Comparison of ENCODE assay signal across 31 cellular contexts in genomic region chr13:21101865-21102576, GRCh38.
"Had no signal": no experiment of that assay in that cellular context is flagged by ENCODE, and none has a peak within 500 bp of the region (broad histone marks: within the 10 kb centered on the region; RNA-seq: fewer than 3 reads in every experiment).

No MANE protein-coding gene starts in this region.

- H3K27ac ChIP-seq: brain microvascular endothelial cell, cardiac muscle cell, KMS-11, PC-9, RWPE1, VCaP had no signal

- H3K27me3 ChIP-seq: brain microvascular endothelial cell, cardiac muscle cell had no signal

- DNase-seq: activated B cell treated with CpG ODN at 0.5 μM for 24 hours; activated CD4-positive, alpha-beta memory T cell treated with anti-CD3 and anti-CD28 coated beads, Interleukin-2, amount 10 ng/mL, durations not matched to agents 7 days and 5 days; activated CD4-positive, alpha-beta T cell treated with anti-CD3 and anti-CD28 coated beads for 4 hours; activated CD4-positive, CD25-positive, alpha-beta regulatory T cell treated with anti-CD3 and anti-CD28 coated beads, Interleukin-2, amount 50 U/mL, for 72 hours; activated CD8-positive, alpha-beta memory T cell treated with anti-CD3 and anti-CD28 coated beads for 24 hours; activated CD8-positive, alpha-beta memory T cell treated with anti-CD3 and anti-CD28 coated beads, Interleukin-2, amount 10 ng/mL, durations not matched to agents 7 days and 5 days; activated CD8-positive, alpha-beta memory T cell treated with anti-CD3 and anti-CD28 coated beads, Interleukin-2, amount 50 U/mL, for 48 hours; activated effector memory CD4-positive, alpha-beta T cell treated with anti-CD3 and anti-CD28 coated beads, Interleukin-2, amount 50 U/mL, for 16 hours; activated naive CD4-positive, alpha-beta T cell; activated naive CD4-positive, alpha-beta T cell treated with anti-CD3 and anti-CD28 coated beads, Interleukin-2, amount 50 U/mL, for 16 hours; activated naive CD8-positive, alpha-beta T cell treated with anti-CD3 and anti-CD28 coated beads for 36 hours; activated T-cell treated with anti-CD3 and anti-CD28 coated beads, Interleukin-2, amount 50 U/mL, for 48 hours; amniotic stem cell; aorta; brain microvascular endothelial cell; MM.1S; NCI-H1048; NCI-H1105 treated with DMSO at 0.1 percent for 48 hours; NCI-H1436; NCI-H1694; NCI-H1930; NCI-H2081 treated with DMSO at 0.1 percent for 48 hours; NCI-H345; NCI-H524 treated with DMSO at 0.1 percent for 48 hours; NK-92 treated with Interleukin-12 subunit alpha and Interleukin-12 subunit beta, amount 100 ng/mL, for 24 hours; PC-9; Right ventricle myocardium superior had no signal

- H3K9ac ChIP-seq: KMS-11 had no signal

- H2AFZ ChIP-seq: PC-9 had no signal

- H3K36me3 ChIP-seq: brain microvascular endothelial cell, cardiac muscle cell had no signal

- H3K4me3 ChIP-seq: cardiac muscle cell, PC-9 had no signal

- H3K4me2 ChIP-seq: KMS-11, PC-9 had no signal

- ATAC-seq: activated CD8-positive, alpha-beta memory T cell treated with anti-CD3 and anti-CD28 coated beads, Interleukin-2, amount 10 ng/mL, durations not matched to agents 7 days and 5 days had no signal
